Comparison of ENCODE assay signal across 16 cellular contexts in the genomic region with DNA sequence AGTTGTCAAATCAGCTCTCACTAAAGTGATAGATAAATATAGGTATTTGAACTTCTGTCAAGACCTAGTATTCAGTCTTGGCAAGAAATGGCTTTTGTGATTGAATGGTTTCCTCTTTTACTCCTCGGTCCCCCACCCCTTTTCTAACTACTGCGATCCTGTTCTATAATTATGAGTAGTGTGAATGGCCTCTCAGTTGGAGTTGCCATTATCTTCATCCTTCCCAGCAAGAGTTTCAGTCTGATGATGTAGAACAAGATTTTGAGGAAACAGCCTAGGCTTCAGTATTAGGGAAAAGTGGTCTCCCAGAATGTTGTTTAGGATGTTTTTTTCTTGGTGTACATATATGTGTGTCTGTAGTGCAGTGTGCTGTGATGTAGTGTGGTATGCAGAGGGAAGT.
A peak's percentile ranks its signal among the peaks of the same experiment; 100 is the strongest.
DNase-seq lines count a peak whose midpoint lies in the region; ATAC-seq and TF ChIP-seq lines count a peak whose summit lies in the region.
"Had no signal": no experiment of that assay in that cellular context is flagged by ENCODE, and none has a peak within 500 bp of the region (broad histone marks: within the 10 kb centered on the region; RNA-seq: fewer than 3 reads in every experiment).

No MANE protein-coding gene starts in this region.

- no peak for TF ChIP-seq RAD21 in neural cell (conservative IDR thresholded peaks at IDR 0.05)

- ATAC-seq in GM18511 (IDR thresholded peaks at IDR 0.05; ENCODE audit: unreplicated experiment): no peak
- ATAC-seq: HepG2 had no signal

- no peaks in the 10 kb centered on the region for H3K36me3 ChIP-seq in neural cell (ENCODE audit: insufficient read depth, low read length)
- H3K36me3 ChIP-seq: BLaER1 had no signal

- DNase-seq in NCI-H1417 (lab: John Stamatoyannopoulos, UW) (peak in 2 of 3 experiments; percentile 8 to 53), NCI-H1417 treated with DMSO at 0.1 percent for 48 hours (lab: John Stamatoyannopoulos, UW) (no peak), NCI-H69 (lab: John Stamatoyannopoulos, UW) (peak; percentile 91), NCI-H1092 treated with DMSO at 0.1 percent for 48 hours (lab: John Stamatoyannopoulos, UW) (no peak), NCI-H82 (lab: John Stamatoyannopoulos, UW) (no peak)
- DNase-seq: AML-193; CD8-positive, alpha-beta memory T cell; DMS53; GF-D8; HCEC 1CT; HFFc6 had no signal

- no peaks in the 10 kb centered on the region for H3K9me2 ChIP-seq in neural cell (ENCODE audit: insufficient read depth, low read length)

- H3K4me2 ChIP-seq in neural cell (ENCODE audit: low read length): no peak overlapping the region
- H3K4me2 ChIP-seq: BLaER1 had no signal

- no peaks in the 10 kb centered on the region for H3K79me2 ChIP-seq in neural cell (replicated peaks; ENCODE audit: insufficient read depth, low read length)

- H4K20me1 ChIP-seq in neural cell (ENCODE audit: insufficient read depth): no peaks in the 10 kb centered on the region
- H4K20me1 ChIP-seq: BLaER1 had no signal

- H3K4me3 ChIP-seq in neural cell (ENCODE audit: low read length): no peak overlapping the region
- H3K4me3 ChIP-seq: BLaER1 had no signal

- no peak overlapping the region for H2AFZ ChIP-seq in neural cell (ENCODE audit: low read depth, low read length)

- TF ChIP-seq CTCF in neural cell (IDR thresholded peaks at IDR 0.05; ENCODE audit: poor library complexity, severe bottlenecking): no peak

- no peak overlapping the region for H3K9ac ChIP-seq in neural cell (ENCODE audit: low read length)
- H3K9ac ChIP-seq: BLaER1 had no signal

- H3K27ac ChIP-seq in neural cell (ENCODE audit: low read length): no peak overlapping the region
- H3K27ac ChIP-seq: 22Rv1, BLaER1 had no signal

- H3F3A ChIP-seq in neural cell (ENCODE audit: insufficient read depth, low read length, poor library complexity, severe bottlenecking): peaks cover 7% of the 10 kb centered on the region

- TF ChIP-seq EP300 in neural cell (conservative IDR thresholded peaks at IDR 0.05; ENCODE audit: poor library complexity, severe bottlenecking): no peak

- no peaks in the 10 kb centered on the region for H3K9me3 ChIP-seq in neural cell (ENCODE audit: low read length)
- H3K9me3 ChIP-seq: BLaER1 had no signal

- no peaks in the 10 kb centered on the region for H3K27me3 ChIP-seq in neural cell (ENCODE audit: insufficient read depth, low read depth, low read length)
- H3K27me3 ChIP-seq: BLaER1 had no signal

TF ChIP-seq in neural cell, 6 proteins besides CTCF, POLR2A, EP300 and RAD21:
- TF ChIP-seq POLR2AphosphoS5 (IDR thresholded peaks at IDR 0.05): peak; percentile 87
- TF ChIP-seq SMC3 (conservative IDR thresholded peaks at IDR 0.05; ENCODE audit: poor library complexity): no peak

Comparison
In these comparisons a context has a peak if more than half of its experiments do, and no peak if none do; other contexts are left out.
1. DNase-seq: peak in NCI-H1417 (2 of 3) and NCI-H69 (single experiment); none in NCI-H1417 treated with DMSO at 0.1 percent for 48 hours (single experiment), NCI-H1092 treated with DMSO at 0.1 percent for 48 hours (single experiment) and NCI-H82 (single experiment).